In genomic region chr6:108071736-108072276, GRCh38 we compare ENCODE assay signal across 22 cellular contexts.
"Had no signal": no experiment of that assay in that cellular context is flagged by ENCODE, and none has a peak within 500 bp of the region (broad histone marks: within the 10 kb centered on the region; RNA-seq: fewer than 3 reads in every experiment).

No MANE protein-coding gene starts in this region.

- DNase-seq: effector memory CD4-positive, alpha-beta T cell; gastrocnemius medialis; heart right ventricle; hypothalamus; kidney; left cardiac atrium; mesendoderm; naive B cell; nephron progenitor cell; psoas muscle; retina; right lobe of liver; spleen; stimulated activated CD4-positive, alpha-beta T cell treated with anti-CD3 and anti-CD28 coated beads, Interleukin-15, amount 100 ng/mL, for 24 hours; stimulated activated CD4-positive, alpha-beta T cell treated with anti-CD3 and anti-CD28 coated beads, Interleukin-1b, Interleukin-23, amount 100 ng/mL, for 48 hours; stimulated activated CD4-positive, alpha-beta T cell treated with anti-CD3 and anti-CD28 coated beads, Interleukin-4, amount 100 ng/mL, for 24 hours; stimulated activated naive B cell treated with anti-CD40 and anti-IgM and Interleukin-4, amounts not matched to agents 10 μg/mL and 1 μg/mL and 100 μg/mL, for 72 hours; stimulated activated naive CD8-positive, alpha-beta T cell treated with anti-CD3 and anti-CD28 coated beads, Interleukin-15, amount 100 ng/mL, for 72 hours; transverse colon had no signal

- H3K9me3 ChIP-seq: esophagus muscularis mucosa, gastrocnemius medialis, heart right ventricle, neutrophil, psoas muscle, right lobe of liver, spleen, thoracic aorta, transverse colon had no signal

- H3K4me3 ChIP-seq: esophagus muscularis mucosa, gastrocnemius medialis, heart right ventricle, psoas muscle, right lobe of liver, spleen, thoracic aorta, transverse colon had no signal

- H3K27ac ChIP-seq: esophagus muscularis mucosa, gastrocnemius medialis, heart right ventricle, neutrophil, psoas muscle, right lobe of liver, spleen, thoracic aorta, transverse colon had no signal

- H3K27me3 ChIP-seq: esophagus muscularis mucosa, gastrocnemius medialis, heart right ventricle, neutrophil, right lobe of liver, spleen, transverse colon had no signal

- H3K4me3 Mint-ChIP-seq: nephron progenitor cell; stimulated activated naive B cell treated with anti-CD40 and anti-IgM and Interleukin-4, amounts not matched to agents 10 μg/mL and 1 μg/mL and 100 μg/mL, for 72 hours; stimulated activated naive CD8-positive, alpha-beta T cell treated with anti-CD3 and anti-CD28 coated beads, Interleukin-15, amount 100 ng/mL, for 72 hours had no signal

- H3K36me3 ChIP-seq: gastrocnemius medialis, right lobe of liver, transverse colon had no signal

- H3K27ac Mint-ChIP-seq: nephron progenitor cell; stimulated activated naive B cell treated with anti-CD40 and anti-IgM and Interleukin-4, amounts not matched to agents 10 μg/mL and 1 μg/mL and 100 μg/mL, for 72 hours; stimulated activated naive CD8-positive, alpha-beta T cell treated with anti-CD3 and anti-CD28 coated beads, Interleukin-15, amount 100 ng/mL, for 72 hours had no signal

- H3K36me3 Mint-ChIP-seq: naive B cell had no signal

- H3K27me3 Mint-ChIP-seq: naive B cell; stimulated activated naive B cell treated with anti-CD40 and anti-IgM and Interleukin-4, amounts not matched to agents 10 μg/mL and 1 μg/mL and 100 μg/mL, for 72 hours; stimulated activated naive CD8-positive, alpha-beta T cell treated with anti-CD3 and anti-CD28 coated beads, Interleukin-15, amount 100 ng/mL, for 72 hours had no signal

- ATAC-seq: gastrocnemius medialis; heart right ventricle; left cardiac atrium; psoas muscle; right lobe of liver; stimulated activated naive B cell treated with anti-CD40 and anti-IgM and Interleukin-4, amounts not matched to agents 10 μg/mL and 1 μg/mL and 100 μg/mL, for 72 hours; stimulated activated naive CD8-positive, alpha-beta T cell treated with anti-CD3 and anti-CD28 coated beads, Interleukin-15, amount 100 ng/mL, for 72 hours had no signal

- H3K9me3 Mint-ChIP-seq: naive B cell; nephron progenitor cell; stimulated activated naive B cell treated with anti-CD40 and anti-IgM and Interleukin-4, amounts not matched to agents 10 μg/mL and 1 μg/mL and 100 μg/mL, for 72 hours; stimulated activated naive CD8-positive, alpha-beta T cell treated with anti-CD3 and anti-CD28 coated beads, Interleukin-15, amount 100 ng/mL, for 72 hours had no signal
